ENCODE assay signal across 26 cellular contexts in genomic region chr1:231220801-231221200, GRCh38. TPM values are rescaled to one million over a fixed set of nuclear protein-coding genes. Genes with fewer than 3 reads are reported as not detected.
"Had no signal": no experiment of that assay in that cellular context is flagged by ENCODE, and none has a peak within 500 bp of the region (broad histone marks: within the 10 kb centered on the region; RNA-seq: fewer than 3 reads in every experiment).

No MANE protein-coding gene starts in this region.

- H3K27ac ChIP-seq: colonic mucosa, epithelial cell of prostate, esophagus squamous epithelium, gastrocnemius medialis, heart right ventricle, left lung, lower lobe of right lung had no signal

- H3K4me1 ChIP-seq: colonic mucosa, gastrocnemius medialis, heart right ventricle, left lung, lower lobe of right lung had no signal

- H3K4me3 ChIP-seq: colonic mucosa, esophagus squamous epithelium, gastrocnemius medialis, heart right ventricle, left lung, lower lobe of right lung had no signal

- H3K36me3 ChIP-seq: colonic mucosa had no signal

- H3K9me3 ChIP-seq: colonic mucosa, esophagus squamous epithelium, gastrocnemius medialis, heart right ventricle, left lung, lower lobe of right lung had no signal

- ATAC-seq: effector memory CD8-positive, alpha-beta T cell; esophagus mucosa; gastrocnemius medialis; heart right ventricle; left cardiac atrium; left lung; left ventricle myocardium superior; lower lobe of right lung had no signal

- H3K4me3 Mint-ChIP-seq: dendritic cell treated with granulocyte-macrophage colony-stimulating factor and Interleukin-4, amounts not matched to agents 40 ng/mL and 50 ng/mL, for 4 days; effector memory CD8-positive, alpha-beta T cell; endodermal cell; mesothelial cell of epicardium had no signal

- H3K9me3 Mint-ChIP-seq: dendritic cell treated with granulocyte-macrophage colony-stimulating factor and Interleukin-4, amounts not matched to agents 40 ng/mL and 50 ng/mL, for 4 days; effector memory CD8-positive, alpha-beta T cell; endodermal cell; mesothelial cell of epicardium had no signal

- DNase-seq: colonic mucosa; cortex of kidney; effector CD8-positive, alpha-beta T cell; effector memory CD8-positive, alpha-beta T cell; endodermal cell; erythroblast; esophagus squamous epithelium; foreskin fibroblast; foreskin melanocyte; gastrocnemius medialis; glutamatergic neuron; head of caudate nucleus; heart right ventricle; hippocampal formation; left cardiac atrium; left lung; left ventricle myocardium superior; lower lobe of right lung; mesenchymal stem cell had no signal

- H3K27me3 ChIP-seq: colonic mucosa, gastrocnemius medialis had no signal

- H3K27ac Mint-ChIP-seq: dendritic cell treated with granulocyte-macrophage colony-stimulating factor and Interleukin-4, amounts not matched to agents 40 ng/mL and 50 ng/mL, for 4 days; endodermal cell; mesothelial cell of epicardium had no signal

RNA-seq across cellular contexts. Expression of gene TRIM67, which starts 58.9 kb away (rescaled TPM):
- total RNA-seq: dermis microvascular lymphatic vessel endothelial cell, esophagus mucosa, esophagus squamous epithelium, gastrocnemius medialis, left ventricle myocardium superior, lower lobe of right lung, lung microvascular endothelial cell had no signal
- polyA plus RNA-seq: heart right ventricle, keratinocyte had no signal
